ENCODE assay signal across 22 cellular contexts in genomic region chr16:77636615-77637014, GRCh38.
DNase-seq lines count a peak whose midpoint lies in the region; ATAC-seq and TF ChIP-seq lines count a peak whose summit lies in the region.
"Had no signal": no experiment of that assay in that cellular context is flagged by ENCODE, and none has a peak within 500 bp of the region (broad histone marks: within the 10 kb centered on the region; RNA-seq: fewer than 3 reads in every experiment).

No MANE protein-coding gene starts in this region.

- no CpG with 5 or more reads among the region's 3 CpGs for WGBS in H9 (ENCODE audit: extremely low coverage, insufficient read length, low lambda C conversion rate)
- WGBS in esophagus muscularis mucosa, result 75% methylated on average over 3 of the region's 3 CpGs
- 94 to 97% methylated on average over 3 of the region's 3 CpGs for WGBS in thyroid gland, 2 donors

- H3K4me1 Mint-ChIP-seq in H9, result peaks cover 2 to 3% of the 10 kb centered on the region in 2 experiments; a peak in 2 of 4 replicates
- H3K4me1 Mint-ChIP-seq: CD14-positive monocyte; CD8-positive, alpha-beta memory T cell had no signal

- no peak for TF ChIP-seq EP300 in esophagus muscularis mucosa (IDR thresholded peaks at IDR 0.05)

- H2BK5ac ChIP-seq in H9 (ENCODE audit: insufficient read length, low read length), result no peak overlapping the region

- H3K18ac ChIP-seq in H9 (ENCODE audit: insufficient read length, low read depth, low read length), result no peak overlapping the region

- H3K79me1 ChIP-seq in H9 (ENCODE audit: insufficient read depth, low read depth, low read length, poor library complexity, severe bottlenecking), result no peaks in the 10 kb centered on the region

- H2AK5ac ChIP-seq in H9 (ENCODE audit: insufficient read length, low read length), result no peak overlapping the region

- no peak overlapping the region for H3K4me2 ChIP-seq in H9 (ENCODE audit: insufficient read depth, insufficient read length, low read length)
- H3K4me2 ChIP-seq: A549; BLaER1 treated with 17β-estradiol and CSF1 and Interleukin-3, amounts not matched to agents 10 nM and 100 nM had no signal

- H3K27ac ChIP-seq in H9 (ENCODE audit: insufficient read length, low read depth, low read length) (no peak overlapping the region), ascending aorta (peak overlapping the region; percentile 41 to 74), esophagus muscularis mucosa (replicated peaks in 1 of 4) (no peak overlapping the region), thoracic aorta (peak overlapping the region; percentile 52 to 80), thyroid gland (no peak overlapping the region)
- H3K27ac ChIP-seq: A549; BLaER1 treated with 17β-estradiol and CSF1 and Interleukin-3, amounts not matched to agents 10 nM and 100 nM; GM23248 had no signal

- no peak overlapping the region for H3K4me3 Mint-ChIP-seq in H9
- H3K4me3 Mint-ChIP-seq: CD14-positive monocyte; CD4-positive, alpha-beta T cell; CD8-positive, alpha-beta memory T cell had no signal

- no peak overlapping the region for H2BK120ac ChIP-seq in H9 (ENCODE audit: low read depth, low read length, poor library complexity, severe bottlenecking)

- H3K9ac ChIP-seq in H9 (ENCODE audit: extremely low read depth, insufficient read length, low read length), result no peak overlapping the region
- H3K9ac ChIP-seq: BLaER1 treated with 17β-estradiol and CSF1 and Interleukin-3, amounts not matched to agents 10 nM and 100 nM; GM23248 had no signal

- no peaks in the 10 kb centered on the region for H3K4me1 ChIP-seq in H9 (ENCODE audit: insufficient read depth, low read length)
- peaks cover 0 to 12% of the 10 kb centered on the region in 2 donors for H3K4me1 ChIP-seq in ascending aorta
- H3K4me1 ChIP-seq in esophagus muscularis mucosa, result peaks cover 0 to 6% (median 0%) of the 10 kb centered on the region in 4 donors
- peaks cover 11 to 30% of the 10 kb centered on the region in 2 donors for H3K4me1 ChIP-seq in thoracic aorta (ENCODE audit: control insufficient read depth in 1 of 2, low read depth in 2 of 2)
- peaks cover 23 to 24% of the 10 kb centered on the region in 2 donors for H3K4me1 ChIP-seq in thyroid gland
- H3K4me1 ChIP-seq: A549; BE2C; BLaER1 treated with 17β-estradiol and CSF1 and Interleukin-3, amounts not matched to agents 10 nM and 100 nM; HAP-1 had no signal

- H3K36me3 Mint-ChIP-seq in H9 (ENCODE audit: insufficient read depth in 1 of 3, low read depth in 3 of 3), result no peaks in the 10 kb centered on the region
- H3K36me3 Mint-ChIP-seq: CD14-positive monocyte; CD8-positive, alpha-beta memory T cell had no signal

- no peak overlapping the region for H3K23ac ChIP-seq in H9 (ENCODE audit: insufficient read length, low read depth, low read length)

- H3T11ph ChIP-seq in H9 (ENCODE audit: low read length), result no peak overlapping the region

- no peak for TF ChIP-seq POLR2A in esophagus muscularis mucosa (IDR thresholded peaks at IDR 0.05; ENCODE audit: low read depth)
- TF ChIP-seq POLR2A in thyroid gland (IDR thresholded peaks at IDR 0.05), result no peak

- no peak overlapping the region for H3K27ac Mint-ChIP-seq in H9
- H3K27ac Mint-ChIP-seq: CD14-positive monocyte; CD4-positive, alpha-beta T cell; CD8-positive, alpha-beta memory T cell had no signal

- H3K56ac ChIP-seq in H9 (ENCODE audit: insufficient read length, low read depth, low read length), result no peak overlapping the region

- H3K36me3 ChIP-seq in ascending aorta (no peaks in the 10 kb centered on the region), esophagus muscularis mucosa (no peaks in the 10 kb centered on the region), thoracic aorta (no peaks in the 10 kb centered on the region), thyroid gland (no peaks in the 10 kb centered on the region)
- H3K36me3 ChIP-seq: BE2C; BLaER1 treated with 17β-estradiol and CSF1 and Interleukin-3, amounts not matched to agents 10 nM and 100 nM; HAP-1 had no signal

- no peak for DNase-seq in H9
- DNase-seq in ascending aorta (ENCODE audit: low spot score in 2 of 2), result no peak
- DNase-seq in esophagus muscularis mucosa (ENCODE audit: extremely low spot score), result peak; percentile 72
- no peak for DNase-seq in thoracic aorta (ENCODE audit: low spot score)
- DNase-seq in NCI-H510A (lab: John Stamatoyannopoulos, UW), result no peak
- no peak for DNase-seq in thyroid gland
- DNase-seq in ecto neural progenitor cell (ENCODE audit: low spot score), result no peak
- DNase-seq: 8988T; ACHN; AML-193; BE2C; CD4-positive, alpha-beta T cell; CD8-positive, alpha-beta memory T cell; DMS 273 treated with DMSO at 0.1 percent for 48 hours; DMS79; EL; GF-D8; GM23248 had no signal

- no peak overlapping the region for H3K4me3 ChIP-seq in ascending aorta
- H3K4me3 ChIP-seq in esophagus muscularis mucosa, result no peak overlapping the region
- no peak overlapping the region for H3K4me3 ChIP-seq in thoracic aorta
- no peak overlapping the region for H3K4me3 ChIP-seq in thyroid gland (replicated peaks in 1 of 3)
- H3K4me3 ChIP-seq: A549; BLaER1 treated with 17β-estradiol and CSF1 and Interleukin-3, amounts not matched to agents 10 nM and 100 nM; GM23248; HAP-1 had no signal

- H4K91ac ChIP-seq in H9 (ENCODE audit: insufficient read length, low read depth, low read length), result no peak overlapping the region

- H4K8ac ChIP-seq in H9 (replicated peaks; ENCODE audit: insufficient read length, low read depth, low read length), result no peak overlapping the region

- no peak overlapping the region for H3K4ac ChIP-seq in H9 (ENCODE audit: low read depth, low read length)

- H3K27me3 ChIP-seq in H9 (ENCODE audit: insufficient read depth, low read length) (no peaks in the 10 kb centered on the region), ascending aorta (no peaks in the 10 kb centered on the region), esophagus muscularis mucosa (no peaks in the 10 kb centered on the region), thoracic aorta (replicated peaks; ENCODE audit: insufficient read depth) (no peaks in the 10 kb centered on the region), thyroid gland (no peaks in the 10 kb centered on the region)
- H3K27me3 ChIP-seq: BE2C; BLaER1 treated with 17β-estradiol and CSF1 and Interleukin-3, amounts not matched to agents 10 nM and 100 nM had no signal

- H3K79me2 ChIP-seq in H9 (ENCODE audit: insufficient read depth, low read length), result no peaks in the 10 kb centered on the region

- H4K20me1 ChIP-seq in H9 (ENCODE audit: control insufficient read depth, insufficient read depth, insufficient read length), result no peaks in the 10 kb centered on the region
- H4K20me1 ChIP-seq: BLaER1 treated with 17β-estradiol and CSF1 and Interleukin-3, amounts not matched to agents 10 nM and 100 nM had no signal

- H3K27me3 Mint-ChIP-seq in H9 (ENCODE audit: low read depth), result peaks cover 11% of the 10 kb centered on the region

- H2AFZ ChIP-seq in H9 (ENCODE audit: low read length), result no peak overlapping the region
- H2AFZ ChIP-seq: GM23248 had no signal

- no peak overlapping the region for H3K14ac ChIP-seq in H9 (ENCODE audit: insufficient read depth, low read length)

- H2BK12ac ChIP-seq in H9 (ENCODE audit: insufficient read length, low read depth, low read length), result no peak overlapping the region

- intact Hi-C loops in ascending aorta (cut with DNase I), result no loop called here
- intact Hi-C loops in esophagus muscularis mucosa (cut with DNase I), result no loop called here
- intact Hi-C loops in thyroid gland (cut with DNase I), result no loop called here

- no peaks in the 10 kb centered on the region for H3K23me2 ChIP-seq in H9 (ENCODE audit: insufficient read length, low read depth, low read length, poor library complexity, severe bottlenecking)

- ATAC-seq in thoracic aorta (ENCODE audit: insufficient number of reproducible peaks, low FRiP score, low read depth), result no peak
- ATAC-seq: A549 had no signal

- TF ChIP-seq CTCF in H9 (conservative IDR thresholded peaks at IDR 0.05) (peak; percentile 15; the same call in 1 of the 3 replicates), ascending aorta (IDR thresholded peaks at IDR 0.05) (no peak), esophagus muscularis mucosa (IDR thresholded peaks at IDR 0.05) (no peak), thoracic aorta (IDR thresholded peaks at IDR 0.05) (no peak), thyroid gland (IDR thresholded peaks at IDR 0.05) (no peak)

- no peak overlapping the region for H2BK15ac ChIP-seq in H9 (ENCODE audit: low read depth, low read length)

- H3K9me3 ChIP-seq in H9 (ENCODE audit: control insufficient read depth, low read depth, low read length), result no peaks in the 10 kb centered on the region
- H3K9me3 ChIP-seq in ascending aorta, result no peaks in the 10 kb centered on the region
- no peaks in the 10 kb centered on the region for H3K9me3 ChIP-seq in esophagus muscularis mucosa
- no peaks in the 10 kb centered on the region for H3K9me3 ChIP-seq in thoracic aorta
- no peaks in the 10 kb centered on the region for H3K9me3 ChIP-seq in thyroid gland
- H3K9me3 ChIP-seq: A549; BE2C; BLaER1 treated with 17β-estradiol and CSF1 and Interleukin-3, amounts not matched to agents 10 nM and 100 nM; HAP-1 had no signal

- no peak overlapping the region for H2BK20ac ChIP-seq in H9 (ENCODE audit: low read depth, low read length, poor library complexity, severe bottlenecking)

- no peak overlapping the region for H4K5ac ChIP-seq in H9 (ENCODE audit: insufficient read length, low read depth, low read length)

- H3K9me3 Mint-ChIP-seq in H9, result no peaks in the 10 kb centered on the region
- H3K9me3 Mint-ChIP-seq: CD14-positive monocyte; CD4-positive, alpha-beta T cell had no signal

Comparison
In these comparisons a context has a peak if more than half of its experiments do, and no peak if none do; other contexts are left out.
1. H3K27ac ChIP-seq: peak in ascending aorta (2 of 2) and thoracic aorta (2 of 2); none in H9 (single experiment), esophagus muscularis mucosa (0 of 4) and thyroid gland (0 of 3).